ENCODE assay signal across 34 cellular contexts in the genomic region with DNA sequence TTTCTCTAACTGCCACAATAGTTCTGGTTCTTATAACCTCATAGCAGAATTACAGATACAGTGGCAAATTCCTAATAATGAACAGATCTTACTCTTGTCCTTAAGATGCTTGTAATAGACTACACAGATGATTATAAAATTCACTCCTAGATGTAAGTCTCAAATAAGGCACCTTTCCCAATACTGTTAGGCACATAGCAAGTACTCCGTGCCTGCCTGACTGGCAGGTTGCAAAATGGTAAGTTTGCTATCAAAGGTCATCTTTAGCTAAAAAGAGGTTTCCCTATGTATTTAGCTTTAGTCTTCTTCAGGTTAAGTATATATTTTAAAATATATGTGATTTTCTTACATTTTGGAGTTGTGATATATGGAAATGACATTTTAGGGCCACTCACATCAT.
"Had no signal": no experiment of that assay in that cellular context is flagged by ENCODE, and none has a peak within 500 bp of the region (broad histone marks: within the 10 kb centered on the region; RNA-seq: fewer than 3 reads in every experiment).

No MANE protein-coding gene starts in this region.

- H3K4me3 ChIP-seq: adrenal gland, body of pancreas, breast epithelium had no signal

- H3K9me3 ChIP-seq: adrenal gland, body of pancreas, breast epithelium had no signal

- H3K4me1 ChIP-seq: breast epithelium had no signal

- H3K27me3 ChIP-seq: adrenal gland, body of pancreas, brain microvascular endothelial cell, breast epithelium had no signal

- H3K36me3 ChIP-seq: adrenal gland, brain microvascular endothelial cell, breast epithelium had no signal

- ATAC-seq: activated CD8-positive, alpha-beta T cell treated with anti-CD3 and anti-CD28 coated beads for 36 hours; activated naive CD4-positive, alpha-beta T cell treated with anti-CD3 and anti-CD28 coated beads, Interleukin-2, amount 50 U/mL, for 72 hours; activated T-cell treated with anti-CD3 and anti-CD28 coated beads, Interleukin-2, amount 50 U/mL, for 4 hours; activated T-cell treated with anti-CD3 and anti-CD28 coated beads, Interleukin-2, amount 50 U/mL, for 72 hours; activated T-helper 17 cell treated with anti-CD3 and anti-CD28 coated beads, Interleukin-2, amount 50 U/mL, for 72 hours; body of pancreas had no signal

- FAIRE-seq: astrocyte, TTC549 had no signal

- DNase-seq: activated B cell treated with CpG ODN at 0.5 μM for 24 hours; activated CD4-positive, alpha-beta memory T cell treated with anti-CD3 and anti-CD28 coated beads for 36 hours; activated CD4-positive, alpha-beta T cell treated with anti-CD3 and anti-CD28 coated beads for 4 hours; activated CD4-positive, alpha-beta T cell treated with anti-CD3 and anti-CD28 coated beads, Interleukin-2, amount 10 ng/mL, durations not matched to agents 24 days and 14 days; activated CD4-positive, alpha-beta T cell treated with anti-CD3 and anti-CD28 coated beads, Interleukin-2, amount 50 U/mL, for 1 hour; activated CD4-positive, alpha-beta T cell treated with anti-CD3 and anti-CD28 coated beads, Interleukin-2, amount 50 U/mL, for 4 hours; activated CD4-positive, CD25-positive, alpha-beta regulatory T cell treated with anti-CD3 and anti-CD28 coated beads, Interleukin-2, amount 50 U/mL, for 72 hours; activated CD8-positive, alpha-beta memory T cell treated with anti-CD3 and anti-CD28 coated beads, Interleukin-2, amount 50 U/mL, for 4 hours; activated CD8-positive, alpha-beta T cell treated with anti-CD3 and anti-CD28 coated beads for 36 hours; activated effector memory CD4-positive, alpha-beta T cell treated with anti-CD3 and anti-CD28 coated beads, Interleukin-2, amount 50 U/mL, for 16 hours; activated gamma-delta T cell treated with Interleukin-2 at 50 U/mL for 16 hours; activated naive CD4-positive, alpha-beta T cell; activated naive CD4-positive, alpha-beta T cell treated with anti-CD3 and anti-CD28 coated beads for 36 hours; activated naive CD4-positive, alpha-beta T cell treated with anti-CD3 and anti-CD28 coated beads, Interleukin-2, amount 50 U/mL, for 16 hours; activated naive CD8-positive, alpha-beta T cell treated with anti-CD3 and anti-CD28 coated beads for 36 hours; activated T-cell treated with anti-CD3 and anti-CD28 coated beads for 4 hours; activated T-cell treated with anti-CD3 and anti-CD28 coated beads, Interleukin-2, amount 50 U/mL, for 1 hour; activated T-cell treated with anti-CD3 and anti-CD28 coated beads, Interleukin-2, amount 50 U/mL, for 4 hours; activated T-cell treated with anti-CD3 and anti-CD28 coated beads, Interleukin-2, amount 50 U/mL, for 72 hours; adrenal gland; amniotic stem cell; aorta; body of pancreas; brain microvascular endothelial cell; central memory CD4-positive, alpha-beta T cell; T-helper 1 cell; T-helper 2 cell; T-helper 9 cell had no signal

- H3K27ac ChIP-seq: adrenal gland, body of pancreas, brain microvascular endothelial cell, breast epithelium, VCaP had no signal
